In genomic region chr17:65294184-65294719, GRCh38 we compare ENCODE assay signal across 8 cellular contexts.
A peak's percentile ranks its signal among the peaks of the same experiment; 100 is the strongest.
DNase-seq lines count a peak whose midpoint lies in the region; ATAC-seq and TF ChIP-seq lines count a peak whose summit lies in the region.

No MANE protein-coding gene starts in this region.

- H3K27me3 ChIP-seq in left lung = no peaks in the 10 kb centered on the region

- DNase-seq in Daoy (ENCODE audit: low read depth) (peak; percentile 70), NCI-H2227 (lab: John Stamatoyannopoulos, UW; ENCODE audit: unreplicated experiment) (peak; percentile 68), chondrocyte (ENCODE audit: low spot score) (no peak), left lung (peak in 1 of 2 donors; percentile 49)
- DNase-seq in activated CD4-positive, alpha-beta T cell treated with anti-CD3 and anti-CD28 coated beads for 24 hours (ENCODE audit: low read depth in 2 of 2) = peak; percentile 41 to 45
- DNase-seq in stimulated activated CD4-positive, alpha-beta T cell treated with anti-CD3 and anti-CD28 coated beads, Interleukin-4, amount 100 ng/mL, for 24 hours = peak; percentile 70

- peak; percentile 68 for ATAC-seq in HG02852 (IDR thresholded peaks at IDR 0.05; ENCODE audit: unreplicated experiment)
- peak; percentile 98 for ATAC-seq in left lung
- no peak for ATAC-seq in HG03520 (IDR thresholded peaks at IDR 0.05; ENCODE audit: unreplicated experiment)

- no peaks in the 10 kb centered on the region for H3K27me3 Mint-ChIP-seq in chondrocyte (ENCODE audit: low read depth)

- no peak overlapping the region for H3K27ac Mint-ChIP-seq in chondrocyte (ENCODE audit: unreplicated experiment)

- no peaks in the 10 kb centered on the region for H3K9me3 ChIP-seq in left lung

- peaks cover 5% of the 10 kb centered on the region for H3K4me1 Mint-ChIP-seq in chondrocyte (ENCODE audit: low read depth)

- no peaks in the 10 kb centered on the region for H3K9me3 Mint-ChIP-seq in chondrocyte (ENCODE audit: low read depth)

- H3K36me3 Mint-ChIP-seq in chondrocyte (ENCODE audit: low read depth) = no peaks in the 10 kb centered on the region

- no peak overlapping the region for H3K4me3 ChIP-seq in left lung

- H3K4me3 Mint-ChIP-seq in chondrocyte (ENCODE audit: unreplicated experiment) = no peak overlapping the region

- H3K4me1 ChIP-seq in left lung = peaks cover 0 to 4% of the 10 kb centered on the region in 2 donors

- intact Hi-C loops in left lung (cut with DNase I) = loop anchor here in 1 of 2 donors (10.0 kb wide), 1 partner anchor 261 kb away; no protein-coding TSS in a partner anchor

- no peak overlapping the region for H3K27ac ChIP-seq in left lung

- TF ChIP-seq CTCF in chondrocyte (IDR thresholded peaks at IDR 0.05) (peak; percentile 95), left lung (IDR thresholded peaks at IDR 0.05) (peak; percentile 73 to 79)

- H3K36me3 ChIP-seq in left lung = no peaks in the 10 kb centered on the region
